Comparison of ENCODE assay signal across 32 cellular contexts in genomic region chr9:16585571-16585970, GRCh38.
"Had no signal": no experiment of that assay in that cellular context is flagged by ENCODE, and none has a peak within 500 bp of the region (broad histone marks: within the 10 kb centered on the region; RNA-seq: fewer than 3 reads in every experiment).

No MANE protein-coding gene starts in this region.

- H3K4me1 Mint-ChIP-seq: activated CD4-positive, alpha-beta T cell treated with anti-CD3 and anti-CD28 coated beads for 36 hours; activated CD4-positive, alpha-beta T cell treated with anti-CD3 and anti-CD28 coated beads, Interleukin-2, amount 10 ng/mL, durations not matched to agents 7 days and 5 days; activated naive CD4-positive, alpha-beta T cell treated with anti-CD3 and anti-CD28 coated beads, Interleukin-2, amount 50 U/mL, for 24 hours had no signal

- H3K36me3 Mint-ChIP-seq: activated naive CD4-positive, alpha-beta T cell treated with anti-CD3 and anti-CD28 coated beads, Interleukin-2, amount 50 U/mL, for 24 hours; brain; IgD-negative memory B cell; WTC11 had no signal

- H3K36me3 ChIP-seq: adrenal gland, Peyer's patch had no signal

- H3K27me3 ChIP-seq: adrenal gland, Peyer's patch had no signal

- H3K4me3 Mint-ChIP-seq: activated CD4-positive, alpha-beta T cell treated with anti-CD3 and anti-CD28 coated beads for 36 hours; activated CD4-positive, alpha-beta T cell treated with anti-CD3 and anti-CD28 coated beads, Interleukin-2, amount 10 ng/mL, durations not matched to agents 7 days and 5 days; activated CD8-positive, alpha-beta T cell treated with anti-CD3 and anti-CD28 coated beads, Interleukin-2, amount 10 ng/mL, durations not matched to agents 7 days and 5 days; activated naive CD4-positive, alpha-beta T cell treated with anti-CD3 and anti-CD28 coated beads, Interleukin-2, amount 50 U/mL, for 24 hours; activated T-cell treated with anti-CD3 and anti-CD28 coated beads, Interleukin-2, amount 50 U/mL, for 24 hours; brain; IgD-negative memory B cell; WTC11 had no signal

- H3K4me3 ChIP-seq: adrenal gland, Peyer's patch had no signal

- H3K9me3 ChIP-seq: adrenal gland, Peyer's patch had no signal

- FAIRE-seq: bronchial epithelial cell had no signal

- DNase-seq: activated CD4-positive, alpha-beta T cell treated with anti-CD3 and anti-CD28 coated beads for 36 hours; activated CD4-positive, alpha-beta T cell treated with anti-CD3 and anti-CD28 coated beads, Interleukin-2, amount 10 ng/mL, durations not matched to agents 7 days and 5 days; activated CD4-positive, alpha-beta T cell treated with anti-CD3 and anti-CD28 coated beads, Interleukin-2, amount 50 U/mL, for 48 hours; activated CD8-positive, alpha-beta T cell treated with anti-CD3 and anti-CD28 coated beads, Interleukin-2, amount 10 ng/mL, durations not matched to agents 7 days and 5 days; activated gamma-delta T cell; activated naive CD4-positive, alpha-beta T cell treated with Interleukin-2 at 50 U/mL for 16 hours; activated T-cell treated with anti-CD3 and anti-CD28 coated beads, Interleukin-2, amount 50 U/mL, for 24 hours; adrenal gland; anterior cingulate cortex; caudate nucleus; cerebellar nuclear complex; Karpas-422; KBM-7; NCI-H1105 treated with DMSO at 0.1 percent for 48 hours; NCI-H1436; NCI-H1694 treated with DMSO at 0.1 percent for 48 hours; NCI-H2029; NCI-H2171 treated with DMSO at 0.1 percent for 48 hours; NCI-H226; NCI-H524 treated with DMSO at 0.1 percent for 48 hours; NCI-H748 treated with DMSO at 0.1 percent for 48 hours; NK-92 treated with Interleukin-12 subunit alpha and Interleukin-12 subunit beta, amount 100 ng/mL, for 24 hours; PC-3; Peyer's patch; SW 1271 had no signal

- H3K27ac Mint-ChIP-seq: activated CD4-positive, alpha-beta T cell treated with anti-CD3 and anti-CD28 coated beads for 36 hours; activated CD4-positive, alpha-beta T cell treated with anti-CD3 and anti-CD28 coated beads, Interleukin-2, amount 10 ng/mL, durations not matched to agents 7 days and 5 days; activated CD8-positive, alpha-beta T cell treated with anti-CD3 and anti-CD28 coated beads, Interleukin-2, amount 10 ng/mL, durations not matched to agents 7 days and 5 days; activated naive CD4-positive, alpha-beta T cell treated with anti-CD3 and anti-CD28 coated beads, Interleukin-2, amount 50 U/mL, for 24 hours; activated T-cell treated with anti-CD3 and anti-CD28 coated beads, Interleukin-2, amount 50 U/mL, for 24 hours; activated T-helper 2 cell treated with anti-CD3 and anti-CD28 coated beads, Interferon-gamma antibody, Interleukin-2, Interleukin-4, amounts not matched to agents 10 μg/mL and 5 μg/mL and 100 μg/mL, durations not matched to agents 14 hours and 24 hours and 36 hours; brain; IgD-negative memory B cell had no signal

- H3K27me3 Mint-ChIP-seq: activated CD4-positive, alpha-beta T cell treated with anti-CD3 and anti-CD28 coated beads for 36 hours; activated CD4-positive, alpha-beta T cell treated with anti-CD3 and anti-CD28 coated beads, Interleukin-2, amount 10 ng/mL, durations not matched to agents 7 days and 5 days; activated naive CD4-positive, alpha-beta T cell treated with anti-CD3 and anti-CD28 coated beads, Interleukin-2, amount 50 U/mL, for 24 hours; activated T-cell treated with anti-CD3 and anti-CD28 coated beads, Interleukin-2, amount 50 U/mL, for 24 hours; IgD-negative memory B cell had no signal

- H3K9me3 Mint-ChIP-seq: activated CD4-positive, alpha-beta T cell treated with anti-CD3 and anti-CD28 coated beads, Interleukin-2, amount 10 ng/mL, durations not matched to agents 7 days and 5 days; activated naive CD4-positive, alpha-beta T cell treated with anti-CD3 and anti-CD28 coated beads, Interleukin-2, amount 50 U/mL, for 24 hours; brain; WTC11 had no signal

- H3K27ac ChIP-seq: adrenal gland, Peyer's patch, RWPE1 had no signal

- H3K4me1 ChIP-seq: adrenal gland, Peyer's patch had no signal
